Comparison of ENCODE assay signal across 1 cellular context in genomic region chr1:200369706-200370105, GRCh38.
TF ChIP-seq lines count a peak whose summit lies in the region.

No MANE protein-coding gene starts in this region.

TF ChIP-seq in HepG2, 621 proteins besides CTCF, POLR2A, EP300 and RAD21 (continued from another document and continues in another):
- peak; percentile 84; the same call in 1 of the 2 replicates for TF ChIP-seq ARID5B (CRISPR knock-in tag; IDR thresholded peaks at IDR 0.05)
- TF ChIP-seq AHDC1 (CRISPR knock-in tag; IDR thresholded peaks at IDR 0.05; ENCODE audit: borderline replicate concordance): peak; percentile 81; the same call in 1 of the 2 replicates
- TF ChIP-seq ZNF652 (CRISPR knock-in tag; IDR thresholded peaks at IDR 0.05; ENCODE audit: borderline replicate concordance, low read depth): peak; percentile 18; the same call in 1 of the 2 replicates
- peak; percentile 46; the same call in 1 of the 2 replicates for TF ChIP-seq ISL2 (CRISPR knock-in tag; IDR thresholded peaks at IDR 0.05)
- peak; percentile 81; the same call in 1 of the 2 replicates for TF ChIP-seq MIXL1 (CRISPR knock-in tag; IDR thresholded peaks at IDR 0.05)
- no peak for TF ChIP-seq GZF1 (CRISPR knock-in tag; IDR thresholded peaks at IDR 0.05)
- peak; percentile 59; the same call in 1 of the 2 replicates for TF ChIP-seq DPF2 (CRISPR knock-in tag; IDR thresholded peaks at IDR 0.05; ENCODE audit: borderline replicate concordance, low read depth)
- TF ChIP-seq KDM6A (CRISPR knock-in tag; IDR thresholded peaks at IDR 0.05; ENCODE audit: low read depth): no peak
- no peak for TF ChIP-seq FLYWCH1 (CRISPR knock-in tag; IDR thresholded peaks at IDR 0.05)
- TF ChIP-seq RXRB (CRISPR knock-in tag; IDR thresholded peaks at IDR 0.05; ENCODE audit: borderline replicate concordance): peak; percentile 40; the same call in 1 of the 2 replicates
- TF ChIP-seq SOX5 (CRISPR knock-in tag; IDR thresholded peaks at IDR 0.05; ENCODE audit: borderline replicate concordance): peak; percentile 56; the same call in 1 of the 2 replicates
- peak; percentile 87 for TF ChIP-seq ELF3 (CRISPR knock-in tag; IDR thresholded peaks at IDR 0.05)
- TF ChIP-seq KAT2B (IDR thresholded peaks at IDR 0.05; ENCODE audit: borderline replicate concordance, low read depth, low read length): peak; percentile 74
- TF ChIP-seq HOMEZ (CRISPR knock-in tag; IDR thresholded peaks at IDR 0.05; ENCODE audit: low read depth): peak; percentile 65; the same call in 1 of the 2 replicates
- TF ChIP-seq FOXO1 (CRISPR knock-in tag; IDR thresholded peaks at IDR 0.05): peak; percentile 31; the same call in 1 of the 2 replicates
- TF ChIP-seq NCOA2 (CRISPR knock-in tag; IDR thresholded peaks at IDR 0.05): peak; percentile 65; the same call in 1 of the 2 replicates
- no peak for TF ChIP-seq LCORL (IDR thresholded peaks at IDR 0.05)
- TF ChIP-seq LCORL (CRISPR knock-in tag; IDR thresholded peaks at IDR 0.05): peak; percentile 21; the same call in 1 of the 2 replicates
- no peak for TF ChIP-seq ZNF569 (CRISPR knock-in tag; IDR thresholded peaks at IDR 0.05; ENCODE audit: borderline replicate concordance)
- TF ChIP-seq ZNF770 (CRISPR knock-in tag; IDR thresholded peaks at IDR 0.05): no peak
- TF ChIP-seq ZNF543 (CRISPR knock-in tag; IDR thresholded peaks at IDR 0.05): no peak
- TF ChIP-seq TAF1 (CRISPR knock-in tag; IDR thresholded peaks at IDR 0.05): no peak
- TF ChIP-seq ZNF776 (CRISPR knock-in tag; IDR thresholded peaks at IDR 0.05): no peak
- peak; percentile 83; the same call in 1 of the 2 replicates for TF ChIP-seq HMG20A (CRISPR knock-in tag; IDR thresholded peaks at IDR 0.05; ENCODE audit: borderline replicate concordance)
- TF ChIP-seq PATZ1 (CRISPR knock-in tag; IDR thresholded peaks at IDR 0.05): 0 out of 2 replicates have a peak, but pooled peaks have one; percentile 9
- no peak for TF ChIP-seq GTF2F1 (IDR thresholded peaks at IDR 0.05; ENCODE audit: low read length)
- TF ChIP-seq TOE1 (CRISPR knock-in tag; IDR thresholded peaks at IDR 0.05): no peak
- TF ChIP-seq ZBTB46 (CRISPR knock-in tag; IDR thresholded peaks at IDR 0.05; ENCODE audit: borderline replicate concordance): no peak
- no peak for TF ChIP-seq HINFP (CRISPR knock-in tag; IDR thresholded peaks at IDR 0.05; ENCODE audit: low read depth)
- peak; percentile 63 for TF ChIP-seq FOXP4 (CRISPR knock-in tag; IDR thresholded peaks at IDR 0.05)
- no peak for TF ChIP-seq MEIS2 (CRISPR knock-in tag; IDR thresholded peaks at IDR 0.05)
- no peak for TF ChIP-seq FOXA1 (IDR thresholded peaks at IDR 0.05)
- TF ChIP-seq FOXA1 (CRISPR knock-in tag; IDR thresholded peaks at IDR 0.05): 0 out of 2 replicates have a peak, but pooled peaks have one; percentile 23
- TF ChIP-seq ATAD3A (CRISPR knock-in tag; IDR thresholded peaks at IDR 0.05): no peak
- TF ChIP-seq SCMH1 (CRISPR knock-in tag; IDR thresholded peaks at IDR 0.05; ENCODE audit: borderline replicate concordance): no peak
- TF ChIP-seq SAP130 (CRISPR knock-in tag; IDR thresholded peaks at IDR 0.05; ENCODE audit: low read depth): peak; percentile 61
- TF ChIP-seq ZNF891 (CRISPR knock-in tag; IDR thresholded peaks at IDR 0.05): no peak
- no peak for TF ChIP-seq ZNF253 (CRISPR knock-in tag; IDR thresholded peaks at IDR 0.05; ENCODE audit: borderline replicate concordance)
- TF ChIP-seq BCL6 (CRISPR knock-in tag; IDR thresholded peaks at IDR 0.05): 0 out of 2 replicates have a peak, but pooled peaks have one; percentile 18
- TF ChIP-seq ZKSCAN8 (CRISPR knock-in tag; IDR thresholded peaks at IDR 0.05; ENCODE audit: borderline replicate concordance): peak; percentile 39; the same call in 1 of the 2 replicates
- peak; percentile 77 for TF ChIP-seq HDAC2 (CRISPR knock-in tag; IDR thresholded peaks at IDR 0.05)
- TF ChIP-seq TSC22D2 (CRISPR knock-in tag; IDR thresholded peaks at IDR 0.05; ENCODE audit: borderline replicate concordance): no peak
